1 cellular context compared by ENCODE assay signal in the genomic region with DNA sequence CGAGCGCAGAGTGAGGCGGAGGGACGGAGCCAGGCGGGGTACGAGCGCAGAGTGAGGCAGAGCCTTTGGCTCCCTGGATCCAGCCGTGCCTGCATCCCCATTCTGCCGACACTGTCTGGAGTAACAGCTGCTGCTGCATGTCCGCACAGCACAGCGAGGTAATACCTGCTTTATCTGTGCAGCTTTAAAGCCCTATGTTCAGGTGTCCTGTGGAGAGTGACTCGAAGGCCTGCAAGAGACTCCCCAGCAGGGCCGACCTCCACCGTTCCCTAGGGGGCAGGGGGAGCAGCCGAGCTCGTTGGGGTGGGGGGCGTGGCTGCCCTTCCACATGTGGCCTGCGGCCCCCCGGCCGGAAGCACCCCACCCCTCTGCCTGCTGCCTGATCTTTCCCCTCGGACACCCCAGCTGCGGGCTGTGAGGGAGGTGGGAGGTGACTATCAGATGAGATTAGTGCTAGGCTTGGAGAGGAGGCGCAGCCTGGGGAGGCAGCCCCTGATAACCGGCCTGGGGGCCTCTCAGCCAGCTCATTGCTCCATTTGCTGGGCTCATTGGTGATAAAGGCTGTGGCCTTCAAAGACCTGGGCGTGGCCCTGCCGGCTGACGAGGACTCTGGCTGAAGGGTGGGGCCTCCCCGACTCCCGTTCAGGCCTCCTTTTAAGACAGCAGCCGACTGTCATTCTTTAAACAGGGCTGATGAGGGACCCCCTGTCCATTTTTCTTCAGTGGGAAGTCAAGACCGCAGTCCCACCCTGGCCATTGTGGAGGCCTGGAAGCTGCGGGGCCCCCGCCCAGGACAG.
TF ChIP-seq lines count a peak whose summit lies in the region.

No MANE protein-coding gene starts in this region.

TF ChIP-seq in HCT116, 20 proteins besides CTCF, POLR2A, EP300 and RAD21 (continued from another document):
- TF ChIP-seq, protein P1, sequence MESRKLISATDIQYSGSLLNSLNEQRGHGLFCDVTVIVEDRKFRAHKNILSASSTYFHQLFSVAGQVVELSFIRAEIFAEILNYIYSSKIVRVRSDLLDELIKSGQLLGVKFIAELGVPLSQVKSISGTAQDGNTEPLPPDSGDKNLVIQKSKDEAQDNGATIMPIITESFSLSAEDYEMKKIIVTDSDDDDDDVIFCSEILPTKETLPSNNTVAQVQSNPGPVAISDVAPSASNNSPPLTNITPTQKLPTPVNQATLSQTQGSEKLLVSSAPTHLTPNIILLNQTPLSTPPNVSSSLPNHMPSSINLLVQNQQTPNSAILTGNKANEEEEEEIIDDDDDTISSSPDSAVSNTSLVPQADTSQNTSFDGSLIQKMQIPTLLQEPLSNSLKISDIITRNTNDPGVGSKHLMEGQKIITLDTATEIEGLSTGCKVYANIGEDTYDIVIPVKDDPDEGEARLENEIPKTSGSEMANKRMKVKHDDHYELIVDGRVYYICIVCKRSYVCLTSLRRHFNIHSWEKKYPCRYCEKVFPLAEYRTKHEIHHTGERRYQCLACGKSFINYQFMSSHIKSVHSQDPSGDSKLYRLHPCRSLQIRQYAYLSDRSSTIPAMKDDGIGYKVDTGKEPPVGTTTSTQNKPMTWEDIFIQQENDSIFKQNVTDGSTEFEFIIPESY (IDR thresholded peaks at IDR 0.05; ENCODE audit: extremely low read depth, insufficient replicate concordance, low read length), result no peak
- no peak for TF ChIP-seq JUND (IDR thresholded peaks at IDR 0.05)
- TF ChIP-seq SIN3A (IDR thresholded peaks at IDR 0.05; ENCODE audit: low read depth), result no peak
- TF ChIP-seq ZNF274 (IDR thresholded peaks at IDR 0.05; ENCODE audit: low read depth, low read length), result no peak
- TF ChIP-seq YY1 (IDR thresholded peaks at IDR 0.05; ENCODE audit: extremely low read depth, insufficient replicate concordance, low read depth, low read length), result no peak
- no peak for TF ChIP-seq EZH2 (IDR thresholded peaks at IDR 0.05)
- no peak for TF ChIP-seq EGR1 (IDR thresholded peaks at IDR 0.05; ENCODE audit: low read depth)
- no peak for TF ChIP-seq ZFX (IDR thresholded peaks at IDR 0.05)
